ENCODE assay signal across 8 cellular contexts in the genomic region with DNA sequence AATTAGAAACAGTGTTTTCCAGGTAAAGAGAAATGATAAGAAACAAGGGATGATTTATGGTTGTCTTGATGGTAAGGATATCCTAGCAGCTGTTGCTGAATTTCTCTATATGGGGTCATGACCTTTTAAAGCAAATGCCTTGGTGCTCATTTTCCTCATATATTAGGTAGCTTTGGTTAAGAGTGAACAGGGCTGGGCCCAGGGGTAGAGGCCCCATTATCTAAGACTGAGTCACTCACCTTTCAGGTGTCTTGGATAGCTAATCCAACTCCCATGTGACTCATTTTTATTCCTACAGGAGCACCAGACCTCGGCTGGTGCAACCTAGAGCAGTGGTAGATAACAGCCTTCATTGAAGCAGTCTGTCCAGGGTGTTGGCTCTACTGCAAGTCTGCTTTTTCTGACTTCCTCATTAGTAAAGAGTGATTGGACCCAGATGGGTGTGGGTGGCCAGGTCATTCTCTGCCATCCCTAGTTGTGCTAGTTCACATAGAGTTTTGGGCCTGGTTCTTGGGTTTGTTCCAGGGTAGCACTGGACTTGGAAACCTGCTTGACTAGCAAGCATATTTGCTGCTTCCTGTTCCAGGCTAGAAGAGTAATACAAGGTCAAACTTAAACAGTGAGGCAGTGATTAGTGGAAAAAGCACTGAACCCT. TPM values are rescaled to one million over a fixed set of nuclear protein-coding genes. Genes with fewer than 3 reads are reported as not detected.
DNase-seq lines count a peak whose midpoint lies in the region; ATAC-seq, FAIRE-seq and TF ChIP-seq lines count a peak whose summit lies in the region.

No MANE protein-coding gene starts in this region.

- no peaks in the 10 kb centered on the region for H3K27me3 Mint-ChIP-seq in neural crest cell (ENCODE audit: low read depth)

- POLR2A ChIA-PET in endothelial cell of umbilical vein (lab: Charles Lee): interaction anchor here (0.7 to 2.6 kb wide), 4 partner anchors 20 to 53 kb away, joined by 7 to 39 read pairs (median 11); a partner anchor contains a TSS

- H3K36me3 Mint-ChIP-seq in neural crest cell (ENCODE audit: low read depth): peaks cover 23% of the 10 kb centered on the region

- H3K79me2 ChIP-seq in endothelial cell of umbilical vein (ENCODE audit: control insufficient read depth, insufficient read depth, low read length): peaks cover 80% of the 10 kb centered on the region

- FAIRE-seq in endothelial cell of umbilical vein (lab: Jason Lieb, UNC): peak; percentile 43

- DNase-seq in RPMI8226 (peak; percentile 26), endothelial cell of umbilical vein (ENCODE audit: low read depth, low spot score) (peak; percentile 68), neural crest cell (ENCODE audit: low read depth, low spot score) (no peak), NCI-H187 treated with DMSO at 0.1 percent for 48 hours (lab: John Stamatoyannopoulos, UW) (no peak), foreskin melanocyte (no peak)

- no peak overlapping the region for H3K9ac ChIP-seq in endothelial cell of umbilical vein (replicated peaks; ENCODE audit: extremely low read depth, insufficient read depth, low read length)

- no peak overlapping the region for H3K4me3 ChIP-seq in endothelial cell of umbilical vein (replicated peaks in 1 of 3; ENCODE audit: insufficient read depth in 1 of 3, low read depth in 1 of 3, low read length in 3 of 3)

- H3K36me3 ChIP-seq in endothelial cell of umbilical vein (ENCODE audit: control insufficient read depth in 2 of 2, extremely low read depth in 1 of 2, insufficient read depth in 2 of 2, low read length in 2 of 2): peaks cover 29 to 36% of the 10 kb centered on the region in 2 experiments

- peak overlapping the region; percentile 2 for H3K27ac ChIP-seq in endothelial cell of umbilical vein (ENCODE audit: insufficient read depth, low read depth, low read length)

- ATAC-seq in GM18511 (IDR thresholded peaks at IDR 0.05; ENCODE audit: unreplicated experiment) (peak; percentile 43), HG03354 (IDR thresholded peaks at IDR 0.05; ENCODE audit: poor library complexity, severe bottlenecking, unreplicated experiment) (no peak), GM21528 (IDR thresholded peaks at IDR 0.05; ENCODE audit: low FRiP score, unreplicated experiment) (no peak)

- H3K9me1 ChIP-seq in endothelial cell of umbilical vein (replicated peaks; ENCODE audit: control insufficient read depth, extremely low read depth, insufficient read depth, low read length): no peaks in the 10 kb centered on the region

- no peak overlapping the region for H3K4me3 Mint-ChIP-seq in neural crest cell

- no peaks in the 10 kb centered on the region for H3K27me3 ChIP-seq in endothelial cell of umbilical vein (ENCODE audit: control insufficient read depth in 2 of 2, insufficient read depth in 2 of 2, low read length in 2 of 2)

- H2AFZ ChIP-seq in endothelial cell of umbilical vein (ENCODE audit: low read depth, low read length): no peak overlapping the region

- peaks cover 37% of the 10 kb centered on the region for H3K4me1 ChIP-seq in endothelial cell of umbilical vein (ENCODE audit: control insufficient read depth, extremely low read depth, insufficient read depth, low read length)

- peaks cover 21% of the 10 kb centered on the region for H3K4me1 Mint-ChIP-seq in neural crest cell

- H3K27ac Mint-ChIP-seq in neural crest cell (ENCODE audit: unreplicated experiment): peak overlapping the region; percentile 53

- CTCF ChIA-PET in endothelial cell of umbilical vein (lab: Charles Lee): interaction anchor here (1.3 to 6.6 kb wide), 11 partner anchors 10 to 77 kb away, joined by 3 to 375 read pairs (median 13); a partner anchor contains a TSS

- H4K20me1 ChIP-seq in endothelial cell of umbilical vein (replicated peaks; ENCODE audit: control insufficient read depth, extremely low read depth, insufficient read depth, low read length): peaks cover 10% of the 10 kb centered on the region

- no peak overlapping the region for H3K4me2 ChIP-seq in endothelial cell of umbilical vein (ENCODE audit: insufficient read depth, low read length)

- no peaks in the 10 kb centered on the region for H3K9me3 ChIP-seq in endothelial cell of umbilical vein (replicated peaks; ENCODE audit: control insufficient read depth, insufficient read depth, low read length)

- no peaks in the 10 kb centered on the region for H3K9me3 Mint-ChIP-seq in neural crest cell

- TF ChIP-seq POLR2A in endothelial cell of umbilical vein (IDR thresholded peaks at IDR 0.05; ENCODE audit: low read depth, low read length): no peak

- no TSS peak for BruUV-seq in endothelial cell of umbilical vein (replicated peaks; lab: Mats Ljungman, UMichigan)

- TF ChIP-seq CTCF in endothelial cell of umbilical vein (IDR thresholded peaks at IDR 0.05; ENCODE audit: extremely low read depth in 1 of 2, insufficient read depth in 1 of 2, low read depth in 1 of 2, low read length in 2 of 2): no peak
- TF ChIP-seq CTCF in neural crest cell (conservative IDR thresholded peaks at IDR 0.05): no peak

- dilution Hi-C loops in endothelial cell of umbilical vein (cut with MboI; ENCODE audit: extremely low pct_ligation_motif_present, low sequenced_read_pairs): no loop called here

- intact Hi-C loops in endothelial cell of umbilical vein (cut with micrococcal nuclease): no loop called here

TF ChIP-seq in endothelial cell of umbilical vein, 7 proteins besides CTCF, POLR2A, EP300 and RAD21:
- no peak for TF ChIP-seq GATA2 (IDR thresholded peaks at IDR 0.05; ENCODE audit: insufficient read depth, insufficient read length, low read depth, low read length)
- no peak for TF ChIP-seq JUN (IDR thresholded peaks at IDR 0.05; ENCODE audit: borderline replicate concordance, insufficient read depth, insufficient read length, low read depth)
- TF ChIP-seq EZH2 (IDR thresholded peaks at IDR 0.05; ENCODE audit: borderline replicate concordance, low read depth, low read length, severe bottlenecking): no peak
- no peak for TF ChIP-seq FOS (IDR thresholded peaks at IDR 0.05; ENCODE audit: borderline replicate concordance, insufficient read depth, low read length)
- TF ChIP-seq, protein P1, sequence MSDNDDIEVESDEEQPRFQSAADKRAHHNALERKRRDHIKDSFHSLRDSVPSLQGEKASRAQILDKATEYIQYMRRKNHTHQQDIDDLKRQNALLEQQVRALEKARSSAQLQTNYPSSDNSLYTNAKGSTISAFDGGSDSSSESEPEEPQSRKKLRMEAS (IDR thresholded peaks at IDR 0.05; ENCODE audit: insufficient read depth, insufficient read length): no peak
- TF ChIP-seq POLR2AphosphoS5 (IDR thresholded peaks at IDR 0.05; ENCODE audit: insufficient read depth, low read depth, low read length): no peak
- TF ChIP-seq MYC (IDR thresholded peaks at IDR 0.05; ENCODE audit: low read depth, low read length): no peak

RNA-seq across cellular contexts. Expression of a gene that starts 37.4 kb away (rescaled TPM):
- total RNA-seq in endothelial cell of umbilical vein (268 and 285 TPM in 2 replicates), neural crest cell (144 TPM in 2 replicates)
- 132 and 152 TPM in 2 replicates for polyA plus RNA-seq in endothelial cell of umbilical vein
- polyA plus RNA-seq in endothelial cell of umbilical vein (2011; cell fraction: cytosol; rRNA removed): 127 TPM in 2 replicates
- polyA plus RNA-seq in endothelial cell of umbilical vein (2011; cell fraction: nucleus; rRNA removed): 222 and 251 TPM in 2 replicates
- 181 and 184 TPM in 2 replicates for polyA plus RNA-seq in endothelial cell of umbilical vein (2012)
- 814 and 870 TPM in 2 replicates for polyA minus RNA-seq in endothelial cell of umbilical vein
- 56.8 TPM for polyA minus RNA-seq in endothelial cell of umbilical vein (2011; cell fraction: cytosol; rRNA and poly(A)+ RNA removed)
- 301 and 360 TPM in 2 replicates for polyA minus RNA-seq in endothelial cell of umbilical vein (2011; cell fraction: nucleus; rRNA and poly(A)+ RNA removed)

RNA-seq across cellular contexts. Expression of a gene that starts 47.4 kb away (rescaled TPM):
- total RNA-seq in endothelial cell of umbilical vein (not detected in 2 replicates), neural crest cell (not detected in 2 replicates)
- not detected in 2 replicates for polyA plus RNA-seq in endothelial cell of umbilical vein
- polyA plus RNA-seq in endothelial cell of umbilical vein (2011; cell fraction: cytosol; rRNA removed): not detected in 2 replicates
- not detected in 2 replicates for polyA plus RNA-seq in endothelial cell of umbilical vein (2011; cell fraction: nucleus; rRNA removed)
- polyA plus RNA-seq in endothelial cell of umbilical vein (2012): 0.07 TPM in 1 of 2 replicates, not detected in the other
- polyA minus RNA-seq in endothelial cell of umbilical vein: not detected in 2 replicates
- polyA minus RNA-seq in endothelial cell of umbilical vein (2011; cell fraction: cytosol; rRNA and poly(A)+ RNA removed): not detected
- not detected in 2 replicates for polyA minus RNA-seq in endothelial cell of umbilical vein (2011; cell fraction: nucleus; rRNA and poly(A)+ RNA removed)

RNA-seq across cellular contexts. Expression of a gene that starts 57.7 kb away (rescaled TPM):
- total RNA-seq in endothelial cell of umbilical vein (161 and 167 TPM in 2 replicates), neural crest cell (208 and 212 TPM in 2 replicates)
- 218 and 247 TPM in 2 replicates for polyA plus RNA-seq in endothelial cell of umbilical vein
- 118 and 162 TPM in 2 replicates for polyA plus RNA-seq in endothelial cell of umbilical vein (2011; cell fraction: cytosol; rRNA removed)
- 66.1 and 97.0 TPM in 2 replicates for polyA plus RNA-seq in endothelial cell of umbilical vein (2011; cell fraction: nucleus; rRNA removed)
- 120 and 149 TPM in 2 replicates for polyA plus RNA-seq in endothelial cell of umbilical vein (2012)
- 21.4 and 25.1 TPM in 2 replicates for polyA minus RNA-seq in endothelial cell of umbilical vein
- 41.6 TPM for polyA minus RNA-seq in endothelial cell of umbilical vein (2011; cell fraction: cytosol; rRNA and poly(A)+ RNA removed)
- polyA minus RNA-seq in endothelial cell of umbilical vein (2011; cell fraction: nucleus; rRNA and poly(A)+ RNA removed): 26.5 and 33.3 TPM in 2 replicates

Comparison
In these comparisons a context has a peak if more than half of its experiments do, and no peak if none do; other contexts are left out.
1. DNase-seq: peak in RPMI8226 (single experiment) and endothelial cell of umbilical vein (single experiment); none in neural crest cell (single experiment), NCI-H187 treated with DMSO at 0.1 percent for 48 hours (single experiment) and foreskin melanocyte (single experiment).